Comparison of ENCODE assay signal across 1 cellular context in genomic region chr7:150448789-150449147, GRCh38.
TF ChIP-seq lines count a peak whose summit lies in the region.

No MANE protein-coding gene starts in this region.

TF ChIP-seq in K562, 482 proteins besides CTCF, POLR2A, EP300 and RAD21 (continued from another document and continues in another):
- TF ChIP-seq UBTF (IDR thresholded peaks at IDR 0.05; ENCODE audit: borderline replicate concordance in 1 of 2, low read depth in 2 of 2, low read length in 2 of 2) = 0 out of 4 replicates have a peak, but pooled peaks of 1 of the 2 experiments have one; percentile 47
- TF ChIP-seq ZNF318 (IDR thresholded peaks at IDR 0.05; ENCODE audit: borderline replicate concordance in 1 of 2, low read depth in 1 of 2) = no peak
- no peak for TF ChIP-seq L3MBTL2 (IDR thresholded peaks at IDR 0.05)
- TF ChIP-seq HNRNPUL1 (IDR thresholded peaks at IDR 0.05; ENCODE audit: low read length) = no peak
- no peak for TF ChIP-seq RBM22 (IDR thresholded peaks at IDR 0.05; ENCODE audit: low read depth, low read length, poor library complexity, severe bottlenecking)
- no peak for TF ChIP-seq ZNF407 (IDR thresholded peaks at IDR 0.05; ENCODE audit: low read depth)
- no peak for TF ChIP-seq PTTG1 (tag; IDR thresholded peaks at IDR 0.05; ENCODE audit: low read depth)
- TF ChIP-seq ZFX (CRISPR knock-in tag; IDR thresholded peaks at IDR 0.05) = no peak
- TF ChIP-seq PPARD (CRISPR knock-in tag; IDR thresholded peaks at IDR 0.05) = no peak
- TF ChIP-seq YY1 (IDR thresholded peaks at IDR 0.05; ENCODE audit: borderline replicate concordance in 1 of 3, control insufficient read depth in 1 of 3, extremely low read depth in 1 of 3, insufficient read depth in 3 of 3, insufficient read length in 1 of 3, insufficient replicate concordance in 2 of 3, low read depth in 1 of 3, low read length in 2 of 3) = peak in 1 of 3 experiments; percentile 29
- no peak for TF ChIP-seq RUNX1 (IDR thresholded peaks at IDR 0.05; ENCODE audit: low read depth)
- no peak for TF ChIP-seq RREB1 (CRISPR knock-in tag; IDR thresholded peaks at IDR 0.05)
- peak; percentile 89 for TF ChIP-seq XRCC5 (IDR thresholded peaks at IDR 0.05; ENCODE audit: low read depth, low read length)
- TF ChIP-seq ZNF224 (CRISPR knock-in tag; IDR thresholded peaks at IDR 0.05) = no peak
- TF ChIP-seq FIP1L1 (IDR thresholded peaks at IDR 0.05; ENCODE audit: low read depth, low read length, poor library complexity, severe bottlenecking) = no peak
- peak; percentile 54; the same call in 1 of the 2 replicates for TF ChIP-seq JUND (IDR thresholded peaks at IDR 0.05; ENCODE audit: borderline replicate concordance, low read depth, low read length)
- TF ChIP-seq JUND (tag; IDR thresholded peaks at IDR 0.05; ENCODE audit: borderline replicate concordance, low read depth, low read length) = peak; percentile 64; the same call in 1 of the 3 replicates
- peak; percentile 98 for TF ChIP-seq C11orf30 (IDR thresholded peaks at IDR 0.05; ENCODE audit: low read depth)
- no peak for TF ChIP-seq ESRRA (IDR thresholded peaks at IDR 0.05; ENCODE audit: borderline replicate concordance, low read depth)
- TF ChIP-seq FOXM1 (IDR thresholded peaks at IDR 0.05; ENCODE audit: low read depth) = no peak
- TF ChIP-seq FOXM1 (CRISPR knock-in tag; IDR thresholded peaks at IDR 0.05; ENCODE audit: low read depth) = no peak
- no peak for TF ChIP-seq BCLAF1 (IDR thresholded peaks at IDR 0.05; ENCODE audit: borderline replicate concordance in 1 of 2, control insufficient read depth in 1 of 2, low read depth in 2 of 2, low read length in 1 of 2)
- TF ChIP-seq ZNF780A (CRISPR knock-in tag; IDR thresholded peaks at IDR 0.05) = no peak
